12 cellular contexts compared by ENCODE assay signal in the genomic region with DNA sequence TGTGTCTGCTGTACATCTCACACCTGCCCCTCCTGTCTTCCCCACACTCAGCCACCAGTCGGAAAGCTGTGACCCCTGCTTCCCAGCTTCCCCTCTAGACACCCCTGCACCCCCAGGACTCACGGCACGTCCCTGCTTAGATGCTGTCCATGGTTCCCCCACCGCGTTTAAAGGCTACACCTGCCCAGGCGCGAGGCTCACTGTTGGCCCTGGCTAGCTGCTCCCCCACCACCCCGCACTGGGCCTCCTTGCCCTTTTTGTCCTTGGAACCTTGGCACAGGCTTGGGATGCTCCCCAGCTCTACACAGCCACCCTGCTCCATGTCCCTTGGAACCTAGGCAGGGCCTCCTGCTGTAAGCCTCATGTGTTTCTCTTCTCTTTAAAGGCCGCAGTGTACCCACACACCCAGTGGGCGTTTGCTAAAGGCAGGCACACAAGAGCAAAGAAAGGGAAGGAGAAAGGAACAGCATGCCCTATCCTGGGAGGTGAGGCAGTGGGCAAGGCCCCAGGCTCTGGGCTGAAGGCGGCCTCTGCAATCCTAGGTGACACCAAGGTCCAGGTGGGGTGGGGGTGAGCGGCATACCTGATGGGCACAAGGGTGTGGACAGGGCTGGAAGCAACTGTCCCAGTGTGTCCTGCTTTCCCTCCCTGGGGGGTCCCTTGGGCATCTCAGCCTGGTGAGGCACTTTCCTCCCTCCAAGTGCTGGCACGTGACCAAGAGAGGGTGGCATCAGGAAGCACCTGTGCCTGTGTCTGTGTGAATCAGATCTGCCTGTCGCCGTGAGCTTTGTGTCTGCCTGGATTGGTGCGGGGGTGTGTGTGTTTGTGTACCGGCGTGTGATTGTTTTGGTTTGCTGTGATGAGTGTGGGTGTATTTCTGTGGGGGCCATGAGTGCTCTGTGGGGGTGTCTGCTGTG. TPM values are rescaled to one million over a fixed set of nuclear protein-coding genes. Genes with fewer than 3 reads are reported as not detected.
A peak's percentile ranks its signal among the peaks of the same experiment; 100 is the strongest.
DNase-seq lines count a peak whose midpoint lies in the region; ATAC-seq and TF ChIP-seq lines count a peak whose summit lies in the region.
"Had no signal": no experiment of that assay in that cellular context is flagged by ENCODE, and none has a peak within 500 bp of the region (broad histone marks: within the 10 kb centered on the region; RNA-seq: fewer than 3 reads in every experiment).

No MANE protein-coding gene starts in this region.

- no peak overlapping the region for H3K4me2 ChIP-seq in H9 (ENCODE audit: insufficient read depth, insufficient read length, low read length)

- H3T11ph ChIP-seq in H9 (ENCODE audit: low read length) = no peak overlapping the region

- H3K27me3 Mint-ChIP-seq in H9 (ENCODE audit: low read depth) = peaks cover 6% of the 10 kb centered on the region
- peaks cover 0 to 21% (median 7%) of the 10 kb centered on the region in 5 donors for H3K27me3 Mint-ChIP-seq in naive thymus-derived CD8-positive, alpha-beta T cell

- POLR2A ChIA-PET in naive thymus-derived CD8-positive, alpha-beta T cell (lab: Charles Lee) = no interaction called here

- no peaks in the 10 kb centered on the region for H3K79me1 ChIP-seq in H9 (ENCODE audit: insufficient read depth, low read depth, low read length, poor library complexity, severe bottlenecking)

- no peak overlapping the region; a peak in 1 of 5 replicates for H3K4me3 Mint-ChIP-seq in H9
- H3K4me3 Mint-ChIP-seq in naive thymus-derived CD8-positive, alpha-beta T cell = peak overlapping the region in 1 of 10 donors; percentile 19
- H3K4me3 Mint-ChIP-seq: activated T-helper 17 cell treated with anti-CD3 and anti-CD28 coated beads, Interleukin-2, amount 50 U/mL, for 72 hours; CD4-positive, CD25-positive, alpha-beta regulatory T cell had no signal

- no CpG with 5 or more reads among the region's 18 CpGs for WGBS in H9 (ENCODE audit: extremely low coverage, insufficient read length, low lambda C conversion rate)
- 69 to 85% methylated on average over 13 to 18 of the region's 18 CpGs for WGBS in body of pancreas, 2 donors

- H3K79me2 ChIP-seq in H9 (ENCODE audit: insufficient read depth, low read length) = no peaks in the 10 kb centered on the region

- no peaks in the 10 kb centered on the region for H3K27me3 ChIP-seq in H9 (ENCODE audit: insufficient read depth, low read length)
- H3K27me3 ChIP-seq in body of pancreas = no peaks in the 10 kb centered on the region
- no peaks in the 10 kb centered on the region for H3K27me3 ChIP-seq in neuron (ENCODE audit: insufficient read depth, low read length)
- H3K27me3 ChIP-seq: gastrocnemius medialis had no signal

- H4K91ac ChIP-seq in H9 (ENCODE audit: insufficient read length, low read depth, low read length) = no peak overlapping the region

- intact Hi-C loops in body of pancreas (cut with DNase I) = no loop called here

- H4K5ac ChIP-seq in H9 (ENCODE audit: insufficient read length, low read depth, low read length) = no peak overlapping the region

- H2BK12ac ChIP-seq in H9 (ENCODE audit: insufficient read length, low read depth, low read length) = no peak overlapping the region

- H4K20me1 ChIP-seq in H9 (ENCODE audit: control insufficient read depth, insufficient read depth, insufficient read length) = no peaks in the 10 kb centered on the region

- H2AFZ ChIP-seq in H9 (ENCODE audit: low read length) (no peak overlapping the region), neuron (ENCODE audit: low read depth, low read length) (peak overlapping the region; percentile 6)

- no peak overlapping the region for H2BK5ac ChIP-seq in H9 (ENCODE audit: insufficient read length, low read length)

- H3K56ac ChIP-seq in H9 (ENCODE audit: insufficient read length, low read depth, low read length) = no peak overlapping the region

- H3K36me3 ChIP-seq in body of pancreas (replicated peaks in 1 of 2; ENCODE audit: insufficient read depth in 1 of 2, low read depth in 2 of 2) = no peaks in the 10 kb centered on the region
- no peaks in the 10 kb centered on the region for H3K36me3 ChIP-seq in neuron (ENCODE audit: insufficient read depth, low read length)
- H3K36me3 ChIP-seq: gastrocnemius medialis had no signal

- H3K4me1 Mint-ChIP-seq in H9 = peaks cover 11 to 22% of the 10 kb centered on the region in 2 experiments
- peaks cover 2 to 7% (median 4%) of the 10 kb centered on the region in 4 donors for H3K4me1 Mint-ChIP-seq in naive thymus-derived CD8-positive, alpha-beta T cell
- H3K4me1 Mint-ChIP-seq: activated T-helper 17 cell treated with anti-CD3 and anti-CD28 coated beads, Interleukin-2, amount 50 U/mL, for 72 hours had no signal

- H3K23me2 ChIP-seq in H9 (ENCODE audit: insufficient read length, low read depth, low read length, poor library complexity, severe bottlenecking) = no peaks in the 10 kb centered on the region

- no peak overlapping the region for H3K4me3 ChIP-seq in body of pancreas
- H3K4me3 ChIP-seq in neuron (ENCODE audit: low read length) = no peak overlapping the region
- H3K4me3 ChIP-seq: gastrocnemius medialis had no signal

- no peak for TF ChIP-seq POLR2A in body of pancreas (IDR thresholded peaks at IDR 0.05)

- H4K8ac ChIP-seq in H9 (replicated peaks; ENCODE audit: insufficient read length, low read depth, low read length) = no peak overlapping the region

- peak overlapping the region; percentile 3 for H3K18ac ChIP-seq in H9 (ENCODE audit: insufficient read length, low read depth, low read length)

- no peak overlapping the region for H2BK15ac ChIP-seq in H9 (ENCODE audit: low read depth, low read length)

- H3K23ac ChIP-seq in H9 (ENCODE audit: insufficient read length, low read depth, low read length) = no peak overlapping the region

- H2BK20ac ChIP-seq in H9 (ENCODE audit: low read depth, low read length, poor library complexity, severe bottlenecking) = no peak overlapping the region

- H2AK5ac ChIP-seq in H9 (ENCODE audit: insufficient read length, low read length) = no peak overlapping the region

- H3K27ac ChIP-seq in H9 (ENCODE audit: insufficient read length, low read depth, low read length) = no peak overlapping the region
- no peak overlapping the region for H3K27ac ChIP-seq in body of pancreas
- H3K27ac ChIP-seq: gastrocnemius medialis had no signal

- H3K9me3 Mint-ChIP-seq in H9 = no peaks in the 10 kb centered on the region
- H3K9me3 Mint-ChIP-seq in naive thymus-derived CD8-positive, alpha-beta T cell = no peaks in the 10 kb centered on the region
- H3K9me3 Mint-ChIP-seq: activated T-helper 17 cell treated with anti-CD3 and anti-CD28 coated beads, Interleukin-2, amount 50 U/mL, for 72 hours had no signal

- H3K4ac ChIP-seq in H9 (ENCODE audit: low read depth, low read length) = no peak overlapping the region

- no peaks in the 10 kb centered on the region for H3K9me3 ChIP-seq in H9 (ENCODE audit: control insufficient read depth, low read depth, low read length)
- no peaks in the 10 kb centered on the region for H3K9me3 ChIP-seq in body of pancreas
- no peaks in the 10 kb centered on the region for H3K9me3 ChIP-seq in neuron (ENCODE audit: low read length)
- H3K9me3 ChIP-seq: gastrocnemius medialis had no signal

- no peak overlapping the region for H2BK120ac ChIP-seq in H9 (ENCODE audit: low read depth, low read length, poor library complexity, severe bottlenecking)

- ATAC-seq in body of pancreas = no peak
- no peak for ATAC-seq in naive thymus-derived CD8-positive, alpha-beta T cell
- ATAC-seq: activated T-helper 17 cell treated with anti-CD3 and anti-CD28 coated beads, Interleukin-2, amount 50 U/mL, for 72 hours; gastrocnemius medialis had no signal

- H3K14ac ChIP-seq in H9 (ENCODE audit: insufficient read depth, low read length) = no peak overlapping the region

- H3K27ac Mint-ChIP-seq in H9 = peak overlapping the region in 2 of 3 experiments; percentile 16; a peak in 1 of 7 replicates
- peak overlapping the region in 2 of 10 donors; percentile 27 to 92 for H3K27ac Mint-ChIP-seq in naive thymus-derived CD8-positive, alpha-beta T cell
- H3K27ac Mint-ChIP-seq: activated T-helper 17 cell treated with anti-CD3 and anti-CD28 coated beads, Interleukin-2, amount 50 U/mL, for 72 hours; CD4-positive, CD25-positive, alpha-beta regulatory T cell had no signal

- DNase-seq in H9 = no peak
- peak; percentile 96 for DNase-seq in NCI-H1417 treated with DMSO at 0.1 percent for 48 hours (lab: John Stamatoyannopoulos, UW)
- peak; percentile 18 to 57 (median 43) for DNase-seq in body of pancreas
- DNase-seq in GM03348 (ENCODE audit: low spot score) = no peak
- no peak for DNase-seq in naive thymus-derived CD8-positive, alpha-beta T cell
- DNase-seq in HPDE6-E6E7 (ENCODE audit: extremely low spot score) = no peak
- DNase-seq: activated CD4-positive, alpha-beta T cell treated with anti-CD3 and anti-CD28 coated beads, Interleukin-2, amount 50 U/mL, for 1 hour; CD4-positive, CD25-positive, alpha-beta regulatory T cell; gastrocnemius medialis; NCI-H1930 had no signal

- H3K9ac ChIP-seq in H9 (ENCODE audit: extremely low read depth, insufficient read length, low read length) = no peak overlapping the region

- H3K4me1 ChIP-seq in H9 (ENCODE audit: insufficient read depth, low read length) = no peaks in the 10 kb centered on the region; the same call in 1 of the 2 replicates
- H3K4me1 ChIP-seq in body of pancreas = no peaks in the 10 kb centered on the region
- peaks cover 18% of the 10 kb centered on the region for H3K4me1 ChIP-seq in neuron (ENCODE audit: insufficient read depth, low read length)
- H3K4me1 ChIP-seq: gastrocnemius medialis had no signal

- H3K36me3 Mint-ChIP-seq in H9 (ENCODE audit: insufficient read depth in 1 of 3, low read depth in 3 of 3) = no peaks in the 10 kb centered on the region
- no peaks in the 10 kb centered on the region for H3K36me3 Mint-ChIP-seq in naive thymus-derived CD8-positive, alpha-beta T cell
- H3K36me3 Mint-ChIP-seq: CD4-positive, CD25-positive, alpha-beta regulatory T cell had no signal

- TF ChIP-seq CTCF in H9 (conservative IDR thresholded peaks at IDR 0.05) (no peak), body of pancreas (IDR thresholded peaks at IDR 0.05) (no peak)

RNA-seq across cellular contexts. Expression of a gene that starts 54.4 kb away (rescaled TPM):
- 19.3 and 20.0 TPM in 2 replicates for total RNA-seq in H9 (2021)
- 10 to 100 TPM; 31.4 to 31.6 TPM for total RNA-seq in body of pancreas
- total RNA-seq in naive thymus-derived CD8-positive, alpha-beta T cell = 10 to 100 TPM; 30.2 to 34.7 TPM
- 10 to 100 TPM; 14.8 to 27.6 (median 15.3) TPM for polyA plus RNA-seq in naive thymus-derived CD8-positive, alpha-beta T cell

Comparison
In these comparisons a context has a peak if more than half of its experiments do, and no peak if none do; other contexts are left out.
1. DNase-seq: peak in NCI-H1417 treated with DMSO at 0.1 percent for 48 hours (single experiment) and body of pancreas (4 of 4); none in H9 (single experiment), GM03348 (single experiment), naive thymus-derived CD8-positive, alpha-beta T cell (0 of 10) and HPDE6-E6E7 (single experiment).